In the genomic region with DNA sequence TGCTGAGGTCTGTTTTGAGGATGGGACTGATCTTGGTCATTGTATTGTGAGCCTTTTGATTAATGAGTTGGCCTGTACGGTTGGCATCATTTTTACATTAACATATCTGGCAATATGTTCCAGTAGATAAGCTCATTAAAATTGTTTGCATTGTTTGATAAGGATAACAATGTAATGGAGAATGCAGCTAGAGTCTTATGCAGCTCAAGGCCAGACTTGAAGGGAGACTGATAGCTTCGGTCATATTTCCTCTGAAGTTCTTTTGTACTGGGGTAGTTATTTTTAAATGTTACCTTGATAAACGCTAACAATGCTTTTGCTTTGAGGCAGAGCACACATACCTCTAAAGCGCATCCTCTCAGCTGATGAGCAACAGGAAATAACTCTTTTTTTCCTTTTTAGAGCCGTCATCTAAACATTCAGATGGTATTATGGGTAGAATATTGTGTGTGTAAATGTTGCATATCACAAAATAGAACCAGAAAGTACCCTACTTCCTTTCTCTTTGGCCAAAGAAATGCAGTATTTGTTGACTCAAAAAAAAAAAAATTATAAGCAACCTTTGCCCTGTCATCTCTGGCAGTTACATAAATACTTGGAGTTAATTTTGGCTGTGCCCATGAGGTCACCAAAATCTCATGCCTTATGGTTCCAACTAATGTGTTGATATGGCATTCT, we compare ENCODE assay signal across 8 cellular contexts. TPM values are rescaled to one million over a fixed set of nuclear protein-coding genes. Genes with fewer than 3 reads are reported as not detected.
A peak's percentile ranks its signal among the peaks of the same experiment; 100 is the strongest.
DNase-seq lines count a peak whose midpoint lies in the region; ATAC-seq and TF ChIP-seq lines count a peak whose summit lies in the region.

No MANE protein-coding gene starts in this region.

- H3K9me3 Mint-ChIP-seq in Caco-2 (ENCODE audit: unreplicated experiment), result no peaks in the 10 kb centered on the region

- in situ Hi-C loops in astrocyte of the spinal cord (cut with HindIII; ENCODE audit: low sequenced_read_pairs) (no loop called here), transverse colon (cut with MboI; ENCODE audit: low pct_ligation_motif_present in 1 of 4, low pct_unique_long_range_greater_than_20kb in 1 of 4, low sequenced_read_pairs in 3 of 4) (no loop called here)

- CTCF ChIA-PET in Caco-2 (lab: Charles Lee), result no interaction called here

- peak overlapping the region; percentile 91 for H3K4me3 Mint-ChIP-seq in Caco-2 (ENCODE audit: unreplicated experiment)

- peak; percentile 11 for ATAC-seq in HG03175 (IDR thresholded peaks at IDR 0.05; ENCODE audit: unreplicated experiment)

- peaks cover 8% of the 10 kb centered on the region for H3K36me3 Mint-ChIP-seq in Caco-2 (ENCODE audit: insufficient read depth, unreplicated experiment)

- H3K4me3 ChIP-seq in Caco-2 (ENCODE audit: low read depth, low read length) (peak overlapping the region; percentile 73; the same call in 1 of the 2 replicates), astrocyte of the spinal cord (ENCODE audit: low read depth, low read length) (peak overlapping the region; percentile 72), liver (ENCODE audit: low read depth in 1 of 3, low read length in 3 of 3) (peak overlapping the region; percentile 52 to 95 (median 83)), transverse colon (peak overlapping the region in 3 of 4 donors; percentile 48 to 73 (median 67))

- peak; percentile 30 for TF ChIP-seq POLR2A in transverse colon (IDR thresholded peaks at IDR 0.05)

- H3K27ac ChIP-seq in liver (ENCODE audit: low read depth in 1 of 2, low read length in 2 of 2) (peak overlapping the region; percentile 86 to 92), transverse colon (peak overlapping the region; percentile 85 to 89 (median 86))

- no peaks in the 10 kb centered on the region for H3K27me3 Mint-ChIP-seq in Caco-2 (ENCODE audit: insufficient read depth, unreplicated experiment)

- no peaks in the 10 kb centered on the region for H3K36me3 ChIP-seq in Caco-2 (ENCODE audit: control insufficient read depth, insufficient read depth, low read length)
- H3K36me3 ChIP-seq in liver (ENCODE audit: control insufficient read depth in 4 of 4, insufficient read depth in 3 of 4, low read depth in 1 of 4, low read length in 3 of 4), result no peaks in the 10 kb centered on the region
- H3K36me3 ChIP-seq in transverse colon, result no peaks in the 10 kb centered on the region

- H3K27ac Mint-ChIP-seq in Caco-2 (ENCODE audit: unreplicated experiment), result no peak overlapping the region

- H3K9ac ChIP-seq in liver (ENCODE audit: low read depth in 1 of 2, low read length in 2 of 2), result peak overlapping the region; percentile 57 to 73

- no peak for TF ChIP-seq RAD21 in liver (IDR thresholded peaks at IDR 0.05)

- POLR2A ChIA-PET in Caco-2 (lab: Charles Lee), result no interaction called here

- H3K27me3 ChIP-seq in Caco-2 (replicated peaks; ENCODE audit: control insufficient read depth, insufficient read depth, low read length), result no peaks in the 10 kb centered on the region
- no peaks in the 10 kb centered on the region for H3K27me3 ChIP-seq in liver (ENCODE audit: control insufficient read depth in 4 of 4, insufficient read depth in 4 of 4, low read length in 3 of 4)
- no peaks in the 10 kb centered on the region for H3K27me3 ChIP-seq in transverse colon

- DNase-seq in Caco-2, result no peak
- DNase-seq in astrocyte of the spinal cord (ENCODE audit: low read depth, low spot score), result no peak
- no peak for DNase-seq in transverse colon
- no peak for DNase-seq in activated effector memory CD4-positive, alpha-beta T cell treated with anti-CD3 and anti-CD28 coated beads, Interleukin-2, amount 50 U/mL, for 16 hours
- DNase-seq in NCI-H2171 treated with DMSO at 0.1 percent for 48 hours (lab: John Stamatoyannopoulos, UW), result no peak
- no peak for DNase-seq in activated CD8-positive, alpha-beta memory T cell treated with anti-CD3 and anti-CD28 coated beads, Interleukin-2, amount 50 U/mL, for 48 hours

- 24% methylated on average over 5 of the region's 5 CpGs for WGBS in liver
- WGBS in transverse colon (ENCODE audit: low coverage in 1 of 2), 2 donors, result 13 to 19% methylated on average over 5 of the region's 5 CpGs

- intact Hi-C loops in Caco-2 (cut with micrococcal nuclease; ENCODE audit: unreplicated experiment), result no loop called here
- intact Hi-C loops in transverse colon (cut with DNase I; ENCODE audit: low total_unique reads), result loop anchor here (10.0 kb wide), 1 partner anchor 1908 kb away; no protein-coding TSS in a partner anchor

- H3K4me1 Mint-ChIP-seq in Caco-2 (ENCODE audit: low read depth, unreplicated experiment), result no peaks in the 10 kb centered on the region

- H3K4me1 ChIP-seq in Caco-2 (no peaks in the 10 kb centered on the region; the same call in 1 of the 2 replicates), liver (ENCODE audit: control insufficient read depth in 4 of 4, insufficient read depth in 4 of 4, low read length in 3 of 4) (peaks cover 13 to 38% (median 22%) of the 10 kb centered on the region in 4 donors), transverse colon (peaks cover 7 to 53% (median 21%) of the 10 kb centered on the region in 4 donors)

- no TSS peak for BruUV-seq in Caco-2 (replicated peaks; lab: Mats Ljungman, UMichigan)

- no peak for TF ChIP-seq CTCF in Caco-2 (IDR thresholded peaks at IDR 0.05; ENCODE audit: insufficient read depth in 1 of 2, low read depth in 1 of 2, low read length in 1 of 2, severe bottlenecking in 1 of 2, unreplicated experiment in 1 of 2)
- TF ChIP-seq CTCF in astrocyte of the spinal cord (IDR thresholded peaks at IDR 0.05; ENCODE audit: low read depth, low read length), result no peak
- TF ChIP-seq CTCF in liver (IDR thresholded peaks at IDR 0.05; ENCODE audit: low read depth, low read length, missing input control), result no peak
- TF ChIP-seq CTCF in transverse colon (IDR thresholded peaks at IDR 0.05), result no peak

- H3K9me3 ChIP-seq in Caco-2, result no peaks in the 10 kb centered on the region
- no peaks in the 10 kb centered on the region for H3K9me3 ChIP-seq in liver (ENCODE audit: control insufficient read depth in 4 of 4, low read length in 3 of 4)
- H3K9me3 ChIP-seq in transverse colon, result no peaks in the 10 kb centered on the region

- no peak for TF ChIP-seq EP300 in transverse colon (IDR thresholded peaks at IDR 0.05; ENCODE audit: low read depth)

TF ChIP-seq in liver, 16 proteins besides CTCF, POLR2A, EP300 and RAD21:
- TF ChIP-seq FOXA2 (IDR thresholded peaks at IDR 0.05), result no peak
- no peak for TF ChIP-seq ZBTB33 (IDR thresholded peaks at IDR 0.05)
- peak; percentile 36 for TF ChIP-seq NR2F2 (IDR thresholded peaks at IDR 0.05)
- no peak for TF ChIP-seq JUND (IDR thresholded peaks at IDR 0.05)
- TF ChIP-seq TAF1 (conservative IDR thresholded peaks at IDR 0.05), result no peak
- TF ChIP-seq FOXA1 (IDR thresholded peaks at IDR 0.05), result no peak
- TF ChIP-seq, protein P1, sequence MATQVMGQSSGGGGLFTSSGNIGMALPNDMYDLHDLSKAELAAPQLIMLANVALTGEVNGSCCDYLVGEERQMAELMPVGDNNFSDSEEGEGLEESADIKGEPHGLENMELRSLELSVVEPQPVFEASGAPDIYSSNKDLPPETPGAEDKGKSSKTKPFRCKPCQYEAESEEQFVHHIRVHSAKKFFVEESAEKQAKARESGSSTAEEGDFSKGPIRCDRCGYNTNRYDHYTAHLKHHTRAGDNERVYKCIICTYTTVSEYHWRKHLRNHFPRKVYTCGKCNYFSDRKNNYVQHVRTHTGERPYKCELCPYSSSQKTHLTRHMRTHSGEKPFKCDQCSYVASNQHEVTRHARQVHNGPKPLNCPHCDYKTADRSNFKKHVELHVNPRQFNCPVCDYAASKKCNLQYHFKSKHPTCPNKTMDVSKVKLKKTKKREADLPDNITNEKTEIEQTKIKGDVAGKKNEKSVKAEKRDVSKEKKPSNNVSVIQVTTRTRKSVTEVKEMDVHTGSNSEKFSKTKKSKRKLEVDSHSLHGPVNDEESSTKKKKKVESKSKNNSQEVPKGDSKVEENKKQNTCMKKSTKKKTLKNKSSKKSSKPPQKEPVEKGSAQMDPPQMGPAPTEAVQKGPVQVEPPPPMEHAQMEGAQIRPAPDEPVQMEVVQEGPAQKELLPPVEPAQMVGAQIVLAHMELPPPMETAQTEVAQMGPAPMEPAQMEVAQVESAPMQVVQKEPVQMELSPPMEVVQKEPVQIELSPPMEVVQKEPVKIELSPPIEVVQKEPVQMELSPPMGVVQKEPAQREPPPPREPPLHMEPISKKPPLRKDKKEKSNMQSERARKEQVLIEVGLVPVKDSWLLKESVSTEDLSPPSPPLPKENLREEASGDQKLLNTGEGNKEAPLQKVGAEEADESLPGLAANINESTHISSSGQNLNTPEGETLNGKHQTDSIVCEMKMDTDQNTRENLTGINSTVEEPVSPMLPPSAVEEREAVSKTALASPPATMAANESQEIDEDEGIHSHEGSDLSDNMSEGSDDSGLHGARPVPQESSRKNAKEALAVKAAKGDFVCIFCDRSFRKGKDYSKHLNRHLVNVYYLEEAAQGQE (IDR thresholded peaks at IDR 0.05), result no peak

RNA-seq across cellular contexts. Expression of gene MAPRE2, which starts 1.3 kb away (rescaled TPM):
- total RNA-seq in Caco-2 (2022) (8.4 and 9.3 TPM in 2 replicates), liver (10 to 100 TPM; 11.9 to 12.8 TPM), transverse colon (100 to 1,000 TPM in 1 of 4 donors, 10 to 100 TPM in 3; 23.1 to 102 (median 48.5) TPM)
- 10 to 100 TPM in 1 of 2 donors, 1 to 10 TPM in 1; 7.9 to 10.2 TPM for polyA plus RNA-seq in liver
